Comparison of ENCODE assay signal across 8 cellular contexts in genomic region chr14:58151264-58151700, GRCh38. TPM values are rescaled to one million over a fixed set of nuclear protein-coding genes. Genes with fewer than 3 reads are reported as not detected.
DNase-seq lines count a peak whose midpoint lies in the region; ATAC-seq, FAIRE-seq and TF ChIP-seq lines count a peak whose summit lies in the region.

No MANE protein-coding gene starts in this region.

- POLR2A ChIA-PET in Caco-2 (lab: Charles Lee): no interaction called here
- POLR2A ChIA-PET in K562 (lab: Yijun Ruan, JAX): no interaction called here

- peak overlapping the region; percentile 71 for H3K4me3 Mint-ChIP-seq in Caco-2 (ENCODE audit: unreplicated experiment)

- intact Hi-C loops in Caco-2 (cut with micrococcal nuclease; ENCODE audit: unreplicated experiment) (loop anchor here (1.0 to 5.0 kb wide), 2 partner anchors 20 to 39 kb away; no protein-coding TSS in a partner anchor), K562 (cut with micrococcal nuclease) (no loop called here)

- H3K27me3 ChIP-seq in Caco-2 (replicated peaks; ENCODE audit: control insufficient read depth, insufficient read depth, low read length) (peaks cover 3% of the 10 kb centered on the region), K562 (ENCODE audit: control insufficient read depth in 2 of 2, insufficient read depth in 2 of 2, low read length in 2 of 2) (peaks cover 15 to 16% of the 10 kb centered on the region in 2 experiments; a peak in 4 of 5 replicates), kidney epithelial cell (ENCODE audit: control insufficient read depth, insufficient read depth, low read length) (no peaks in the 10 kb centered on the region), stomach smooth muscle (ENCODE audit: control insufficient read depth in 1 of 2, insufficient read depth in 2 of 2, low read length in 2 of 2) (no peaks in the 10 kb centered on the region)

- no peaks in the 10 kb centered on the region for H3K4me1 Mint-ChIP-seq in Caco-2 (ENCODE audit: low read depth, unreplicated experiment)

- no peak for TF ChIP-seq EP300 in K562 (IDR thresholded peaks at IDR 0.05; ENCODE audit: low read length)

- no peak for TF ChIP-seq POLR2A in K562 (conservative IDR thresholded peaks at IDR 0.05)

- TF ChIP-seq CTCF in Caco-2 (IDR thresholded peaks at IDR 0.05; ENCODE audit: insufficient read depth in 1 of 2, low read depth in 1 of 2, low read length in 1 of 2, severe bottlenecking in 1 of 2, unreplicated experiment in 1 of 2): no peak
- no peak for TF ChIP-seq CTCF in K562 (IDR thresholded peaks at IDR 0.05 in 2 of 3, conservative IDR thresholded peaks at IDR 0.05 in 1 of 3; ENCODE audit: insufficient read depth in 2 of 3, low read depth in 1 of 3, low read length in 3 of 3)
- no peak for TF ChIP-seq CTCF in kidney epithelial cell (IDR thresholded peaks at IDR 0.05; ENCODE audit: insufficient read depth, low read length, poor library complexity, severe bottlenecking)

- DNase-seq in Caco-2: no peak
- no peak for DNase-seq in K562 (ENCODE audit: extremely low read depth in 1 of 4, low spot score in 3 of 4)
- no peak for DNase-seq in kidney epithelial cell (ENCODE audit: low read depth)
- DNase-seq in NCI-H1105 (lab: John Stamatoyannopoulos, UW): no peak
- DNase-seq in NCI-H2029 treated with DMSO at 0.1 percent for 48 hours (lab: John Stamatoyannopoulos, UW): no peak

- CTCF ChIA-PET in Caco-2 (lab: Charles Lee) (no interaction called here), K562 (lab: Yijun Ruan, JAX; ENCODE audit: low intra/inter-chr PET ratio) (no interaction called here)

- H3K36me3 Mint-ChIP-seq in Caco-2 (ENCODE audit: insufficient read depth, unreplicated experiment): no peaks in the 10 kb centered on the region

- H3K9me3 ChIP-seq in Caco-2 (no peaks in the 10 kb centered on the region), K562 (replicated peaks; ENCODE audit: control insufficient read depth, insufficient read depth, low read depth, low read length) (no peaks in the 10 kb centered on the region; the same call in 1 of the 2 replicates), stomach smooth muscle (ENCODE audit: control insufficient read depth in 2 of 2, low read length in 2 of 2) (no peaks in the 10 kb centered on the region)

- FAIRE-seq in K562 (lab: Jason Lieb, UNC): no peak

- no peaks in the 10 kb centered on the region for H3K9me3 Mint-ChIP-seq in Caco-2 (ENCODE audit: unreplicated experiment)

- TF ChIP-seq RAD21 in K562 (CRISPR knock-in tag; conservative IDR thresholded peaks at IDR 0.05 in 1 of 2, IDR thresholded peaks at IDR 0.05 in 1 of 2): no peak

- H3K27ac ChIP-seq in K562 (ENCODE audit: extremely low read depth, low read depth, low read length) (no peak overlapping the region; the same call in 2 of the 3 replicates), stomach smooth muscle (ENCODE audit: low read length) (no peak overlapping the region)

- no peaks in the 10 kb centered on the region for H4K20me1 ChIP-seq in K562 (replicated peaks; ENCODE audit: control insufficient read depth, insufficient read depth, low read length)

- H3K79me2 ChIP-seq in K562 (ENCODE audit: control insufficient read depth, insufficient read depth, low read length): no peaks in the 10 kb centered on the region

- peak overlapping the region in 1 of 2 experiments; percentile 86; a peak in 2 of 4 replicates for H3K9ac ChIP-seq in K562 (ENCODE audit: insufficient read depth in 1 of 2, low read depth in 2 of 2, low read length in 2 of 2)
- peak overlapping the region; percentile 57 to 62 for H3K9ac ChIP-seq in stomach smooth muscle (ENCODE audit: low read length in 2 of 2)

- in situ Hi-C loops in K562 (cut with MboI): no loop called here

- H2AFZ ChIP-seq in K562 (ENCODE audit: low read depth, low read length): peak overlapping the region; percentile 81

- peaks cover 28% of the 10 kb centered on the region for H3K27me3 Mint-ChIP-seq in Caco-2 (ENCODE audit: insufficient read depth, unreplicated experiment)

- 33% methylated on average over 12 of the region's 22 CpGs for WGBS in K562 (ENCODE audit: insufficient coverage, low coverage, missing lambda C conversion rate)

- H3K4me3 ChIP-seq in Caco-2 (ENCODE audit: low read depth, low read length) (peak overlapping the region; percentile 37), K562 (peak overlapping the region; percentile 46), kidney epithelial cell (ENCODE audit: low read depth, low read length) (peak overlapping the region; percentile 84), stomach smooth muscle (ENCODE audit: low read length in 2 of 2) (peak overlapping the region; percentile 85 to 91)

- H3K36me3 ChIP-seq in Caco-2 (ENCODE audit: control insufficient read depth, insufficient read depth, low read length) (no peaks in the 10 kb centered on the region), K562 (ENCODE audit: control insufficient read depth, insufficient read depth, low read length) (no peaks in the 10 kb centered on the region), kidney epithelial cell (ENCODE audit: control insufficient read depth, insufficient read depth, low read length) (no peaks in the 10 kb centered on the region), stomach smooth muscle (ENCODE audit: control insufficient read depth in 2 of 2, insufficient read depth in 2 of 2, low read length in 2 of 2) (no peaks in the 10 kb centered on the region)

- ATAC-seq in HG03378 (IDR thresholded peaks at IDR 0.05; ENCODE audit: unreplicated experiment) (peak; percentile 16), K562 (no peak), HG03469 (IDR thresholded peaks at IDR 0.05; ENCODE audit: unreplicated experiment) (no peak)

- no peak overlapping the region for H3K27ac Mint-ChIP-seq in Caco-2 (ENCODE audit: unreplicated experiment)

- no peaks in the 10 kb centered on the region for H3K9me1 ChIP-seq in K562 (ENCODE audit: control insufficient read depth, insufficient read depth, low read length)

- BruUV-seq in Caco-2 (replicated peaks; lab: Mats Ljungman, UMichigan) (no TSS peak), K562 (replicated peaks; lab: Mats Ljungman, UMichigan) (no TSS peak)

- H3K4me1 ChIP-seq in Caco-2 (peaks cover 6% of the 10 kb centered on the region; the same call in 1 of the 2 replicates), K562 (replicated peaks in 1 of 2; ENCODE audit: control insufficient read depth in 2 of 2, insufficient read depth in 2 of 2, low read length in 2 of 2) (peaks cover 3 to 11% of the 10 kb centered on the region in 2 experiments; a peak in 4 of 5 replicates), stomach smooth muscle (ENCODE audit: control insufficient read depth, insufficient read depth, low read length) (peaks cover 17% of the 10 kb centered on the region)

- H3K4me2 ChIP-seq in K562 (ENCODE audit: insufficient read depth, low read length): peak overlapping the region; percentile 86

TF ChIP-seq in K562, 482 proteins besides CTCF, POLR2A, EP300 and RAD21 (continues in another document):
- no peak for TF ChIP-seq HDAC6 (IDR thresholded peaks at IDR 0.05; ENCODE audit: low read depth, low read length)
- no peak for TF ChIP-seq RAD51 (IDR thresholded peaks at IDR 0.05; ENCODE audit: borderline replicate concordance, low read depth)
- no peak for TF ChIP-seq SMC3 (conservative IDR thresholded peaks at IDR 0.05; ENCODE audit: insufficient read depth, low read depth, low read length)

RNA-seq across cellular contexts. Expression of gene ARMH4, which starts 0.7 kb away (rescaled TPM):
- total RNA-seq in Caco-2 (2022): 0.07 and 0.16 TPM in 2 replicates
- total RNA-seq in K562 (2011; cell fraction: chromatin; rRNA removed; ENCODE audit: low replicate concordance): 0.23 and 0.51 TPM in 2 replicates
- 25.1 and 26.7 TPM in 2 replicates for total RNA-seq in K562 (2011; cell fraction: nucleolus; rRNA removed)
- total RNA-seq in K562 (2011; cell fraction: nucleoplasm; rRNA removed): 0.15 and 3.4 TPM in 2 replicates
- total RNA-seq in K562 (2014; rRNA removed): 0.04 TPM in 1 of 2 replicates, not detected in the other
- total RNA-seq in K562 (2014; rRNA removed; fragmentation: Illumina TruSeq; extraction: Trizol): 0.22 and 0.38 TPM in 2 replicates
- total RNA-seq in K562 (2015; rRNA removed; fragmentation: Illumina TruSeq; extraction: Trizol): 0.45 TPM in 1 of 2 replicates, not detected in the other
- 0.07 and 0.27 TPM in 2 replicates for total RNA-seq in K562 (2021)
- polyA plus RNA-seq in K562 (2011; rRNA removed): 0.07 and 0.16 TPM in 2 replicates
- 0.07 TPM in 1 of 2 replicates, not detected in the other for polyA plus RNA-seq in K562 (2011; cell fraction: cytosol; rRNA removed)
- 0.31 TPM in 1 of 2 replicates, not detected in the other for polyA plus RNA-seq in K562 (2011; cell fraction: nucleus; rRNA removed)
- polyA plus RNA-seq in K562 (2012): 0.07 and 0.36 TPM in 2 replicates
- 0.06 and 0.08 TPM in 2 replicates for polyA plus RNA-seq in K562 (2014; fragmentation: Illumina TruSeq; extraction: Trizol)
- under 1 TPM; 0.73 to 0.98 TPM for polyA plus RNA-seq in K562 (2014; fragmentation: Nextera tagmentation; extraction: Ambion mirVana)
- 0.01 and 0.07 TPM in 2 replicates for polyA plus RNA-seq in K562 (2014; rRNA removed)
- polyA minus RNA-seq in K562 (2011; rRNA and poly(A)+ RNA removed): 0.04 and 0.42 TPM in 2 replicates
- polyA minus RNA-seq in K562 (2011; cell fraction: cytosol; rRNA and poly(A)+ RNA removed): not detected in 2 replicates
- 50.2 and 94.3 TPM in 2 replicates for polyA minus RNA-seq in K562 (2011; cell fraction: nucleus; rRNA and poly(A)+ RNA removed)
- total RNA-seq in kidney epithelial cell: 4.1 and 4.2 TPM in 2 replicates

RNA-seq across cellular contexts. Expression of gene ACTR10, which starts 48.7 kb away (rescaled TPM):
- 49.0 and 50.1 TPM in 2 replicates for total RNA-seq in Caco-2 (2022)
- total RNA-seq in K562 (2011; cell fraction: chromatin; rRNA removed; ENCODE audit: low replicate concordance): 14.8 and 37.6 TPM in 2 replicates
- total RNA-seq in K562 (2011; cell fraction: nucleolus; rRNA removed): 12.3 and 13.6 TPM in 2 replicates
- total RNA-seq in K562 (2011; cell fraction: nucleoplasm; rRNA removed): 18.2 and 18.4 TPM in 2 replicates
- 20.5 and 22.0 TPM in 2 replicates for total RNA-seq in K562 (2014; rRNA removed)
- 34.1 and 45.6 TPM in 2 replicates for total RNA-seq in K562 (2014; rRNA removed; fragmentation: Illumina TruSeq; extraction: Trizol)
- 22.2 and 23.2 TPM in 2 replicates for total RNA-seq in K562 (2015; rRNA removed; fragmentation: Illumina TruSeq; extraction: Trizol)
- total RNA-seq in K562 (2021): 25.9 and 27.4 TPM in 2 replicates
- 54.6 and 66.1 TPM in 2 replicates for polyA plus RNA-seq in K562 (2011; rRNA removed)
- 6.4 and 14.7 TPM in 2 replicates for polyA plus RNA-seq in K562 (2011; cell fraction: cytosol; rRNA removed)
- polyA plus RNA-seq in K562 (2011; cell fraction: nucleus; rRNA removed): 8.7 and 17.0 TPM in 2 replicates
- 27.7 and 46.9 TPM in 2 replicates for polyA plus RNA-seq in K562 (2012)
- 37.1 and 46.7 TPM in 2 replicates for polyA plus RNA-seq in K562 (2014; fragmentation: Illumina TruSeq; extraction: Trizol)
- 10 to 100 TPM; 28.6 to 38.1 TPM for polyA plus RNA-seq in K562 (2014; fragmentation: Nextera tagmentation; extraction: Ambion mirVana)
- 40.7 and 42.5 TPM in 2 replicates for polyA plus RNA-seq in K562 (2014; rRNA removed)
- polyA minus RNA-seq in K562 (2011; rRNA and poly(A)+ RNA removed): 18.8 and 24.8 TPM in 2 replicates
- polyA minus RNA-seq in K562 (2011; cell fraction: cytosol; rRNA and poly(A)+ RNA removed): 14.9 and 22.2 TPM in 2 replicates
- 9.4 and 14.4 TPM in 2 replicates for polyA minus RNA-seq in K562 (2011; cell fraction: nucleus; rRNA and poly(A)+ RNA removed)
- 83.6 and 137 TPM in 2 replicates for total RNA-seq in kidney epithelial cell

Comparison
In these comparisons a context has a peak if more than half of its experiments do, and no peak if none do; other contexts are left out.
1. H3K4me3 ChIP-seq: peak in every context shown above with its lines; median percentile 88 in stomach smooth muscle; 84 in kidney epithelial cell; 46 in K562; 37 in Caco-2.